In genomic region chr2:121076885-121077549, GRCh38 we compare ENCODE assay signal across 7 cellular contexts.
DNase-seq lines count a peak whose midpoint lies in the region; ATAC-seq, FAIRE-seq and TF ChIP-seq lines count a peak whose summit lies in the region.

No MANE protein-coding gene starts in this region.

- H3K27me3 Mint-ChIP-seq in activated T-cell treated with anti-CD3 and anti-CD28 coated beads, Interleukin-2, amount 50 U/mL, for 72 hours (ENCODE audit: low read depth) = peaks cover 25% of the 10 kb centered on the region

- peaks cover 7% of the 10 kb centered on the region for H3K4me1 Mint-ChIP-seq in activated T-cell treated with anti-CD3 and anti-CD28 coated beads, Interleukin-2, amount 50 U/mL, for 72 hours (ENCODE audit: low read depth)

- H3K4me3 Mint-ChIP-seq in activated T-cell treated with anti-CD3 and anti-CD28 coated beads, Interleukin-2, amount 50 U/mL, for 72 hours = no peak overlapping the region

- FAIRE-seq in GM12891 (lab: Jason Lieb, UNC) = peak; percentile 94

- no peak for TF ChIP-seq POLR2A in GM12891 (IDR thresholded peaks at IDR 0.05; ENCODE audit: low read depth, low read length)

- DNase-seq in GM12891 (ENCODE audit: insufficient read length, low spot score) (peak; percentile 63), OCI-M1 (lab: John Stamatoyannopoulos, UW) (peak; percentile 85), germinal center (ENCODE audit: low spot score) (peak; percentile 72), retina (peak; percentile 80), globus pallidus (ENCODE audit: low spot score) (no peak)
- DNase-seq in activated T-cell treated with anti-CD3 and anti-CD28 coated beads, Interleukin-2, amount 50 U/mL, for 72 hours = peak; percentile 80 to 82

- ATAC-seq in HG03103 (IDR thresholded peaks at IDR 0.05; ENCODE audit: low read depth, unreplicated experiment) = peak; percentile 49
- peak; percentile 46 to 50 for ATAC-seq in activated T-cell treated with anti-CD3 and anti-CD28 coated beads, Interleukin-2, amount 50 U/mL, for 72 hours (replicated peaks in 1 of 2)

- no peak overlapping the region for H3K27ac Mint-ChIP-seq in activated T-cell treated with anti-CD3 and anti-CD28 coated beads, Interleukin-2, amount 50 U/mL, for 72 hours

- no peaks in the 10 kb centered on the region for H3K9me3 Mint-ChIP-seq in activated T-cell treated with anti-CD3 and anti-CD28 coated beads, Interleukin-2, amount 50 U/mL, for 72 hours

- no peaks in the 10 kb centered on the region for H3K36me3 Mint-ChIP-seq in activated T-cell treated with anti-CD3 and anti-CD28 coated beads, Interleukin-2, amount 50 U/mL, for 72 hours (ENCODE audit: insufficient read depth in 2 of 2)

TF ChIP-seq in GM12891, 5 proteins besides CTCF, POLR2A, EP300 and RAD21:
- no peak for TF ChIP-seq POU2F2 (IDR thresholded peaks at IDR 0.05; ENCODE audit: low read depth, low read length)
- no peak for TF ChIP-seq TAF1 (IDR thresholded peaks at IDR 0.05; ENCODE audit: low read depth, low read length)
- TF ChIP-seq POLR2AphosphoS5 (IDR thresholded peaks at IDR 0.05; ENCODE audit: low read depth, low read length) = no peak
- TF ChIP-seq SPI1 (IDR thresholded peaks at IDR 0.05; ENCODE audit: low read depth, low read length) = no peak
- no peak for TF ChIP-seq PAX5 (IDR thresholded peaks at IDR 0.05; ENCODE audit: insufficient read depth, low read length, severe bottlenecking)
TF ChIP-seq in GM12891: peak in this region for 0.
